In the genomic region with DNA sequence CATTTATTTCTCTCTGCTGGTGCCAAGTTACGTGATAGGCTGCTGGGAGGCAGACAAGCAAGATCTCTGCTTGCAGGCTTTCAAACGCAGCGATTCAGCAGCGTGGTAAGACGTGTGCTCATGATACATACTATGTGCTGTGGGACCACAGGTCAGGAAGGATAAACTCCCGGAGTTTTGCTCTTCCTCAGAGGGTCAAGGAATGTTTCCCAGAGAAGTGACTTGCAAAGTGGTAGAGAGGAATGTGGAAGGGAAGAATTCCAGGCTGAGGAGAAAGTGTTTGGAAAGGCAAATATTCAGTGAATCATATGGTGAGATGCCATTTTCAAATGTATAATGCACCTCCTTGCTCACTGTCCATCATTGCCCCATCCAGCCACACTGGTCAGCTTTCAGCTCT, we compare ENCODE assay signal across 12 cellular contexts. TPM values are rescaled to one million over a fixed set of nuclear protein-coding genes. Genes with fewer than 3 reads are reported as not detected.
DNase-seq lines count a peak whose midpoint lies in the region; ATAC-seq and TF ChIP-seq lines count a peak whose summit lies in the region.
"Had no signal": no experiment of that assay in that cellular context is flagged by ENCODE, and none has a peak within 500 bp of the region (broad histone marks: within the 10 kb centered on the region; RNA-seq: fewer than 3 reads in every experiment).

No MANE protein-coding gene starts in this region.

- POLR2A ChIA-PET in WTC11 (lab: Charles Lee) = no interaction called here

- peak overlapping the region; percentile 7; the same call in 1 of the 2 replicates for H3K9ac ChIP-seq in iPS-20b (ENCODE audit: low read depth, low read length)
- H3K9ac ChIP-seq in skeletal muscle satellite cell (ENCODE audit: low read depth, low read length) = no peak overlapping the region

- H3K4me1 ChIP-seq in GM23338 (ENCODE audit: insufficient read depth) (peaks cover 64% of the 10 kb centered on the region), iPS-20b (ENCODE audit: insufficient read depth, low read length) (peaks cover 44% of the 10 kb centered on the region), skeletal muscle satellite cell (ENCODE audit: control insufficient read depth, insufficient read depth, low read length) (peaks cover 29% of the 10 kb centered on the region)

- H3K9me3 ChIP-seq in iPS-20b (ENCODE audit: insufficient read depth, low read depth, low read length) = no peaks in the 10 kb centered on the region
- H3K9me3 ChIP-seq in skeletal muscle satellite cell (replicated peaks; ENCODE audit: low read length) = no peaks in the 10 kb centered on the region
- H3K9me3 ChIP-seq: pancreas, transverse colon had no signal

- peak; percentile 45 for ATAC-seq in GM23338
- ATAC-seq in WTC11 = peak; percentile 21
- ATAC-seq in GM19023 (IDR thresholded peaks at IDR 0.05; ENCODE audit: unreplicated experiment) = no peak
- no peak for ATAC-seq in stimulated activated naive CD8-positive, alpha-beta T cell treated with anti-CD3 and anti-CD28 coated beads, Interleukin-15, amount 100 ng/mL, for 72 hours
- no peak for ATAC-seq in GM18511 (IDR thresholded peaks at IDR 0.05; ENCODE audit: unreplicated experiment)
- ATAC-seq: pancreas had no signal

- no peaks in the 10 kb centered on the region for H3K36me3 Mint-ChIP-seq in GM23338 (ENCODE audit: low read depth)
- H3K36me3 Mint-ChIP-seq in WTC11 = no peaks in the 10 kb centered on the region

- no peaks in the 10 kb centered on the region for H4K20me1 ChIP-seq in GM23338 (replicated peaks; ENCODE audit: insufficient read depth)

- H3F3A ChIP-seq in GM23338 (replicated peaks; ENCODE audit: low read depth) = no peaks in the 10 kb centered on the region

- H3K4me2 ChIP-seq in GM23338 (peak overlapping the region; percentile 61), skeletal muscle satellite cell (ENCODE audit: low read length) (peak overlapping the region; percentile 2)

- no peak overlapping the region for H2AFZ ChIP-seq in GM23338

- peak overlapping the region; percentile 39 for H3K4me3 ChIP-seq in GM23338
- H3K4me3 ChIP-seq in iPS-20b (ENCODE audit: low read length) = peak overlapping the region; percentile 47
- H3K4me3 ChIP-seq in skeletal muscle satellite cell (ENCODE audit: low read length) = no peak overlapping the region
- H3K4me3 ChIP-seq: transverse colon had no signal

- H3K36me3 ChIP-seq in GM23338 (ENCODE audit: insufficient read depth) (no peaks in the 10 kb centered on the region), iPS-20b (ENCODE audit: insufficient read depth, low read depth, low read length) (no peaks in the 10 kb centered on the region), skeletal muscle satellite cell (ENCODE audit: insufficient read depth, low read length) (no peaks in the 10 kb centered on the region)
- H3K36me3 ChIP-seq: pancreas, transverse colon had no signal

- TF ChIP-seq CTCF in GM23338 (conservative IDR thresholded peaks at IDR 0.05; ENCODE audit: low read depth in 2 of 2) (no peak), WTC11 (IDR thresholded peaks at IDR 0.05) (no peak)

- CTCF ChIA-PET in WTC11 (lab: Charles Lee) = no interaction called here

- H3K27ac Mint-ChIP-seq in GM23338 (peak overlapping the region; percentile 99), WTC11 (peak overlapping the region; percentile 100)
- no peak overlapping the region for H3K27ac Mint-ChIP-seq in stimulated activated naive CD8-positive, alpha-beta T cell treated with anti-CD3 and anti-CD28 coated beads, Interleukin-15, amount 100 ng/mL, for 72 hours

- peaks cover 61% of the 10 kb centered on the region for H3K79me2 ChIP-seq in GM23338 (replicated peaks; ENCODE audit: insufficient read depth)

- H3K9me3 Mint-ChIP-seq in GM23338 (no peaks in the 10 kb centered on the region), WTC11 (no peaks in the 10 kb centered on the region)
- H3K9me3 Mint-ChIP-seq in stimulated activated naive CD8-positive, alpha-beta T cell treated with anti-CD3 and anti-CD28 coated beads, Interleukin-15, amount 100 ng/mL, for 72 hours = no peaks in the 10 kb centered on the region

- peak; percentile 79 for DNase-seq in GM23338 (ENCODE audit: low spot score)
- DNase-seq in WTC11 (ENCODE audit: low spot score) = no peak
- DNase-seq in stimulated activated naive CD8-positive, alpha-beta T cell treated with anti-CD3 and anti-CD28 coated beads, Interleukin-15, amount 100 ng/mL, for 72 hours = no peak
- no peak for DNase-seq in stimulated activated CD4-positive, alpha-beta T cell treated with anti-CD3 and anti-CD28 coated beads, Interleukin-4, amount 100 ng/mL, for 24 hours
- DNase-seq: DMS 273 treated with DMSO at 0.1 percent for 48 hours, NCI-H1694, pancreas, transverse colon had no signal

- no peaks in the 10 kb centered on the region for H3K27me3 ChIP-seq in GM23338 (ENCODE audit: insufficient read depth)
- no peaks in the 10 kb centered on the region for H3K27me3 ChIP-seq in iPS-20b (ENCODE audit: insufficient read depth, low read length)
- no peaks in the 10 kb centered on the region for H3K27me3 ChIP-seq in skeletal muscle satellite cell (ENCODE audit: control insufficient read depth, insufficient read depth, low read length)
- H3K27me3 ChIP-seq: pancreas, transverse colon had no signal

- H3K4me3 Mint-ChIP-seq in GM23338 = peak overlapping the region; percentile 81
- H3K4me3 Mint-ChIP-seq in WTC11 = peak overlapping the region; percentile 71
- no peak overlapping the region for H3K4me3 Mint-ChIP-seq in stimulated activated naive CD8-positive, alpha-beta T cell treated with anti-CD3 and anti-CD28 coated beads, Interleukin-15, amount 100 ng/mL, for 72 hours

- H3K4me1 Mint-ChIP-seq in GM23338 (peaks cover 80% of the 10 kb centered on the region), WTC11 (peaks cover 87% of the 10 kb centered on the region)
- H3K4me1 Mint-ChIP-seq in stimulated activated naive CD8-positive, alpha-beta T cell treated with anti-CD3 and anti-CD28 coated beads, Interleukin-15, amount 100 ng/mL, for 72 hours = peaks cover 25% of the 10 kb centered on the region

- H3K27ac ChIP-seq in GM23338 (ENCODE audit: low read depth) (peak overlapping the region; percentile 91), iPS-20b (ENCODE audit: low read length) (no peak overlapping the region)
- H3K27ac ChIP-seq: transverse colon had no signal

- H3K9me2 ChIP-seq in GM23338 (ENCODE audit: insufficient read depth) = no peaks in the 10 kb centered on the region

- H3K27me3 Mint-ChIP-seq in GM23338 (ENCODE audit: insufficient read depth, low read depth, poor library complexity) (peaks cover 10% of the 10 kb centered on the region), WTC11 (ENCODE audit: low read depth) (no peaks in the 10 kb centered on the region)
- H3K27me3 Mint-ChIP-seq in stimulated activated naive CD8-positive, alpha-beta T cell treated with anti-CD3 and anti-CD28 coated beads, Interleukin-15, amount 100 ng/mL, for 72 hours = no peaks in the 10 kb centered on the region

TF ChIP-seq in GM23338, 12 proteins besides CTCF, POLR2A, EP300 and RAD21 (continues in another document):
- TF ChIP-seq NANOG (IDR thresholded peaks at IDR 0.05; ENCODE audit: borderline replicate concordance) (no peak), POLR2AphosphoS5 (IDR thresholded peaks at IDR 0.05; ENCODE audit: low read depth) (no peak), ETS1 (IDR thresholded peaks at IDR 0.05) (no peak), EZH2phosphoT487 (IDR thresholded peaks at IDR 0.05; ENCODE audit: unreplicated experiment) (no peak), STAT1 (IDR thresholded peaks at IDR 0.05; ENCODE audit: unreplicated experiment) (no peak), ZNF114 (CRISPR knock-in tag; IDR thresholded peaks at IDR 0.05) (no peak), CREB1 (CRISPR knock-in tag; IDR thresholded peaks at IDR 0.05; ENCODE audit: low read depth) (no peak), EZH2 (IDR thresholded peaks at IDR 0.05; ENCODE audit: low read depth, unreplicated experiment) (no peak), ZNF331 (CRISPR knock-in tag; IDR thresholded peaks at IDR 0.05; ENCODE audit: low read depth) (no peak)

TF ChIP-seq in WTC11, 78 proteins besides CTCF, POLR2A, EP300 and RAD21 (continues in another document):
- no peak for TF ChIP-seq SP1 (CRISPR knock-in tag; conservative IDR thresholded peaks at IDR 0.05)
- TF ChIP-seq E2F5 (CRISPR knock-in tag; IDR thresholded peaks at IDR 0.05) = no peak
- TF ChIP-seq FOXP1 (CRISPR knock-in tag; IDR thresholded peaks at IDR 0.05; ENCODE audit: borderline replicate concordance) = no peak
- TF ChIP-seq, protein P1, sequence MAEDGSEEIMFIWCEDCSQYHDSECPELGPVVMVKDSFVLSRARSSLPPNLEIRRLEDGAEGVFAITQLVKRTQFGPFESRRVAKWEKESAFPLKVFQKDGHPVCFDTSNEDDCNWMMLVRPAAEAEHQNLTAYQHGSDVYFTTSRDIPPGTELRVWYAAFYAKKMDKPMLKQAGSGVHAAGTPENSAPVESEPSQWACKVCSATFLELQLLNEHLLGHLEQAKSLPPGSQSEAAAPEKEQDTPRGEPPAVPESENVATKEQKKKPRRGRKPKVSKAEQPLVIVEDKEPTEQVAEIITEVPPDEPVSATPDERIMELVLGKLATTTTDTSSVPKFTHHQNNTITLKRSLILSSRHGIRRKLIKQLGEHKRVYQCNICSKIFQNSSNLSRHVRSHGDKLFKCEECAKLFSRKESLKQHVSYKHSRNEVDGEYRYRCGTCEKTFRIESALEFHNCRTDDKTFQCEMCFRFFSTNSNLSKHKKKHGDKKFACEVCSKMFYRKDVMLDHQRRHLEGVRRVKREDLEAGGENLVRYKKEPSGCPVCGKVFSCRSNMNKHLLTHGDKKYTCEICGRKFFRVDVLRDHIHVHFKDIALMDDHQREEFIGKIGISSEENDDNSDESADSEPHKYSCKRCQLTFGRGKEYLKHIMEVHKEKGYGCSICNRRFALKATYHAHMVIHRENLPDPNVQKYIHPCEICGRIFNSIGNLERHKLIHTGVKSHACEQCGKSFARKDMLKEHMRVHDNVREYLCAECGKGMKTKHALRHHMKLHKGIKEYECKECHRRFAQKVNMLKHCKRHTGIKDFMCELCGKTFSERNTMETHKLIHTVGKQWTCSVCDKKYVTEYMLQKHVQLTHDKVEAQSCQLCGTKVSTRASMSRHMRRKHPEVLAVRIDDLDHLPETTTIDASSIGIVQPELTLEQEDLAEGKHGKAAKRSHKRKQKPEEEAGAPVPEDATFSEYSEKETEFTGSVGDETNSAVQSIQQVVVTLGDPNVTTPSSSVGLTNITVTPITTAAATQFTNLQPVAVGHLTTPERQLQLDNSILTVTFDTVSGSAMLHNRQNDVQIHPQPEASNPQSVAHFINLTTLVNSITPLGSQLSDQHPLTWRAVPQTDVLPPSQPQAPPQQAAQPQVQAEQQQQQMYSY (CRISPR knock-in tag; IDR thresholded peaks at IDR 0.05) = peak; percentile 29; the same call in 1 of the 2 replicates

RNA-seq across cellular contexts. Expression of gene UTRN, which starts 46.5 kb away (rescaled TPM):
- total RNA-seq in GM23338 (2014; rRNA removed; shearing (Covaris generic)) = 86.8 and 121 TPM in 2 replicates
- polyA plus RNA-seq in GM23338 (2016; fragmentation: Nextera tagmentation; extraction: Ambion mirVana) = 34.8 and 53.9 TPM in 2 replicates
- 125 to 127 TPM (median 125 TPM) in 3 replicates for total RNA-seq in WTC11 (2021)
- 58.1 and 66.6 TPM in 2 replicates for total RNA-seq in skeletal muscle satellite cell (2012; rRNA removed)

Comparison
In these comparisons a context has a peak if more than half of its experiments do, and no peak if none do; other contexts are left out.
1. ATAC-seq: peak in GM23338 (single experiment) and WTC11 (single experiment); none in GM19023 (single experiment), stimulated activated naive CD8-positive, alpha-beta T cell treated with anti-CD3 and anti-CD28 coated beads, Interleukin-15, amount 100 ng/mL, for 72 hours (single experiment) and GM18511 (single experiment).
2. H3K27ac Mint-ChIP-seq: peak in GM23338 (single experiment) and WTC11 (single experiment); none in stimulated activated naive CD8-positive, alpha-beta T cell treated with anti-CD3 and anti-CD28 coated beads, Interleukin-15, amount 100 ng/mL, for 72 hours (0 of 2).
3. H3K4me3 Mint-ChIP-seq: peak in GM23338 (single experiment) and WTC11 (single experiment); none in stimulated activated naive CD8-positive, alpha-beta T cell treated with anti-CD3 and anti-CD28 coated beads, Interleukin-15, amount 100 ng/mL, for 72 hours (0 of 2).